ENCODE assay signal across 29 cellular contexts in the genomic region with DNA sequence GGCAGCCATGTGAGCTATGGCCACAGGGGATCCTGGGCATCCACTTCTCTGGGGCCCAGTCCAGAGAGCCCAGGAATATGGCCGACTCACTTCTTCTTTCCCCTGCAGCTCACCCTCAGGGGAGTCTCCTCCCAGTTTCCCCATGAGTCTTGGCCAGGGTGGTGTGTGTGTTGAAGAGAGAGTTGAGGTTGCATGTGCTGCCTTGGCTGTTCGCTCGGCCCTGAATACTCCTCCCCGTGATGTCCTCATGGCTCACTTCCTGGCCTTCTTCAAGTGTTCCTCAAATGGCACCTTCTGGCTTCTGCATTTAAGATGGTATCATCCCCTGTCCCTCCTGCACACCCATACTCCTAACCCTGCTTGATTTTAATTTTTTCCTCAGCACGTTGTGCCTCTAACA. TPM values are rescaled to one million over a fixed set of nuclear protein-coding genes. Genes with fewer than 3 reads are reported as not detected.
DNase-seq lines count a peak whose midpoint lies in the region; ATAC-seq and TF ChIP-seq lines count a peak whose summit lies in the region.
"Had no signal": no experiment of that assay in that cellular context is flagged by ENCODE, and none has a peak within 500 bp of the region (broad histone marks: within the 10 kb centered on the region; RNA-seq: fewer than 3 reads in every experiment).

No MANE protein-coding gene starts in this region.

- no peak overlapping the region for H3K27ac ChIP-seq in right atrium auricular region
- H3K27ac ChIP-seq: breast epithelium, heart right ventricle, SJCRH30, transverse colon had no signal

- ATAC-seq in Right ventricle myocardium superior (ENCODE audit: poor library complexity) = peak; percentile 25
- ATAC-seq in left lobe of liver = peak; percentile 45
- ATAC-seq: activated CD8-positive, alpha-beta T cell treated with anti-CD3 and anti-CD28 coated beads for 36 hours; activated T-helper 17 cell treated with anti-CD3 and anti-CD28 coated beads, Interleukin-2, amount 50 U/mL, for 72 hours had no signal

- no peaks in the 10 kb centered on the region for H3K36me3 ChIP-seq in right atrium auricular region
- H3K36me3 ChIP-seq: breast epithelium, HAP-1, heart right ventricle, SJCRH30, spleen, transverse colon had no signal

- intact Hi-C loops in Right ventricle myocardium superior (cut with DNase I) = no loop called here

- no peaks in the 10 kb centered on the region for H3K4me1 ChIP-seq in right atrium auricular region
- H3K4me1 ChIP-seq: breast epithelium, HAP-1, transverse colon had no signal

- DNase-seq in Right ventricle myocardium superior = peak; percentile 47
- DNase-seq in right atrium auricular region (ENCODE audit: low spot score) = no peak
- DNase-seq in SKM-1 (lab: John Stamatoyannopoulos, UW; ENCODE audit: unreplicated experiment) = peak; percentile 70
- no peak for DNase-seq in left lobe of liver (ENCODE audit: low spot score)
- peak; percentile 11 for DNase-seq in superior temporal gyrus (ENCODE audit: extremely low spot score)
- DNase-seq in AG08395 (ENCODE audit: low spot score) = no peak
- no peak for DNase-seq in effector CD8-positive, alpha-beta T cell (lab: John Stamatoyannopoulos, UW)
- DNase-seq in NCI-H526 (lab: John Stamatoyannopoulos, UW) = no peak
- DNase-seq: activated CD4-positive, alpha-beta T cell treated with anti-CD3 and anti-CD28 coated beads for 1 hour; activated CD8-positive, alpha-beta T cell treated with anti-CD3 and anti-CD28 coated beads for 36 hours; AML-193; effector memory CD4-positive, alpha-beta T cell; heart right ventricle; KBM-7; mesendoderm; MM.1S; NCI-H1694; NCI-H446 treated with DMSO at 0.1 percent for 48 hours; SJCRH30; spleen; T-helper 1 cell; transverse colon had no signal

- H3K4me3 ChIP-seq in right atrium auricular region = no peak overlapping the region
- H3K4me3 ChIP-seq: breast epithelium, HAP-1, heart right ventricle, SJCRH30, spleen, transverse colon had no signal

- no peaks in the 10 kb centered on the region for H3K27me3 ChIP-seq in right atrium auricular region
- H3K27me3 ChIP-seq: SJCRH30, transverse colon had no signal

- no peaks in the 10 kb centered on the region for H3K9me3 ChIP-seq in right atrium auricular region
- H3K9me3 ChIP-seq: breast epithelium, HAP-1, heart right ventricle, SJCRH30, spleen, transverse colon had no signal

- TF ChIP-seq CTCF in right atrium auricular region (IDR thresholded peaks at IDR 0.05) = no peak

RNA-seq across cellular contexts. Expression of gene TREML1, which starts 3.2 kb away (rescaled TPM):
- total RNA-seq in Right ventricle myocardium superior (not detected), right atrium auricular region (not detected), left lobe of liver (not detected)
- total RNA-seq: activated CD8-positive, alpha-beta T cell treated with anti-CD3 and anti-CD28 coated beads for 36 hours; activated T-helper 17 cell treated with anti-CD3 and anti-CD28 coated beads, Interleukin-2, amount 50 U/mL, for 72 hours; epithelial cell of proximal tubule; fibroblast of villous mesenchyme; osteoblast; renal cortical epithelial cell; SJCRH30; transverse colon had no signal

RNA-seq across cellular contexts. Expression of gene TREM2, which starts 5.6 kb away (rescaled TPM):
- 0.35 TPM for total RNA-seq in Right ventricle myocardium superior
- total RNA-seq in right atrium auricular region = 1 to 10 TPM; 1.6 to 7.0 TPM
- total RNA-seq in left lobe of liver = 0.28 TPM
- total RNA-seq: activated CD8-positive, alpha-beta T cell treated with anti-CD3 and anti-CD28 coated beads for 36 hours; activated T-helper 17 cell treated with anti-CD3 and anti-CD28 coated beads, Interleukin-2, amount 50 U/mL, for 72 hours; epithelial cell of proximal tubule; fibroblast of villous mesenchyme; renal cortical epithelial cell had no signal

RNA-seq across cellular contexts. Expression of gene TREML2, which starts 43.6 kb away (rescaled TPM):
- not detected for total RNA-seq in Right ventricle myocardium superior
- total RNA-seq in right atrium auricular region = under 1 TPM in 1 of 2 donors, not detected in 1; 0.12 TPM
- 0.08 TPM for total RNA-seq in left lobe of liver
- total RNA-seq: epithelial cell of proximal tubule, fibroblast of villous mesenchyme, osteoblast, renal cortical epithelial cell had no signal

Comparison
In these comparisons a context has a peak if more than half of its experiments do, and no peak if none do; other contexts are left out.
1. DNase-seq: peak in Right ventricle myocardium superior (single experiment), SKM-1 (single experiment) and superior temporal gyrus (single experiment); none in right atrium auricular region (single experiment), left lobe of liver (single experiment), AG08395 (single experiment), effector CD8-positive, alpha-beta T cell (single experiment) and NCI-H526 (0 of 2).